Comparison of ENCODE assay signal across 21 cellular contexts in the genomic region with DNA sequence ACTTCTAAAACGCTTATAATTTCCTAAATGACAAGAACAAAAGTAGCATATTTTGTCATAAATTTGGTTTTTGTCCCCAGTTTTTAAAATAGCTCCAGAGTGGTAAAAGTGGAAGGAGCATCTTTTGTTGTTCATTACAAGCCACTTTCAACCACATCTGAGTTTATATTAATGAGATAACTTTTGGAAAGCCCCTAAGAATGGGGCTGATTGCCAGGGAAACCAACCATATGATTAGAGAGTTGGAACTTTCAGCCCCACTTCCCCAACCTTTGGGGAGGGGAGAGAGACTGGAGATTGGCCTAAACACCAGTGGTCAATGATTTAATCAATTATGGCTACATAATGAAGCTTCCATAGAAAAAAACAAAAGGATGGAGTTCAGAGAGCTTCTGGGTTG. TPM values are rescaled to one million over a fixed set of nuclear protein-coding genes. Genes with fewer than 3 reads are reported as not detected.
"Had no signal": no experiment of that assay in that cellular context is flagged by ENCODE, and none has a peak within 500 bp of the region (broad histone marks: within the 10 kb centered on the region; RNA-seq: fewer than 3 reads in every experiment).

No MANE protein-coding gene starts in this region.

- ATAC-seq: activated CD4-positive, CD25-positive, alpha-beta regulatory T cell treated with anti-CD3 and anti-CD28 coated beads, Interleukin-2, amount 50 U/mL, for 24 hours; activated CD8-positive, alpha-beta memory T cell treated with anti-CD3 and anti-CD28 coated beads, Interleukin-2, amount 10 ng/mL, durations not matched to agents 7 days and 5 days; PC-3 had no signal

- H3K27ac ChIP-seq: breast epithelium, colonic mucosa had no signal

- H3K4me1 ChIP-seq: breast epithelium, colonic mucosa had no signal

- H3K4me3 ChIP-seq: breast epithelium, colonic mucosa had no signal

- H3K27me3 ChIP-seq: breast epithelium, colonic mucosa had no signal

- H3K36me3 ChIP-seq: breast epithelium, colonic mucosa had no signal

- H3K9me3 ChIP-seq: colonic mucosa had no signal

- DNase-seq: activated CD4-positive, alpha-beta T cell treated with anti-CD3 and anti-CD28 coated beads for 4 hours; activated CD4-positive, alpha-beta T cell treated with anti-CD3 and anti-CD28 coated beads, Interleukin-2, amount 50 U/mL, for 48 hours; activated CD8-positive, alpha-beta memory T cell treated with anti-CD3 and anti-CD28 coated beads, Interleukin-2, amount 10 ng/mL, durations not matched to agents 7 days and 5 days; activated effector memory CD4-positive, alpha-beta T cell treated with Interleukin-2 at 50 U/mL for 16 hours; activated naive CD4-positive, alpha-beta T cell; activated T-cell treated with anti-CD3 and anti-CD28 coated beads, Interleukin-2, amount 50 U/mL, for 24 hours; aorta; colonic mucosa; NCI-H1092; NCI-H2029; NCI-H2107; NCI-H2171 treated with DMSO at 0.1 percent for 48 hours; NCI-H345; NCI-H510A; NCI-H69; PC-3; SHP77 treated with DMSO at 0.1 percent for 48 hours had no signal

RNA-seq across cellular contexts. Expression of a gene that starts 57.4 kb away (rescaled TPM):
- total RNA-seq: activated CD8-positive, alpha-beta memory T cell treated with anti-CD3 and anti-CD28 coated beads, Interleukin-2, amount 10 ng/mL, durations not matched to agents 7 days and 5 days; activated T-helper 1 cell treated with anti-CD3 and anti-CD28 coated beads, Interleukin-12 subunit alpha, Interleukin-12 subunit beta, Interleukin-2, Interleukin-4 antibody, amounts not matched to agents 30 ng/mL and 10 ng/mL and 1 ng/mL, durations not matched to agents 14 hours and 24 hours and 36 hours; PC-3; SK-MEL-5 had no signal
